In genomic region chr17:65173284-65173793, GRCh38 we compare ENCODE assay signal across 1 cellular context.
TF ChIP-seq lines count a peak whose summit lies in the region.

No MANE protein-coding gene starts in this region.

TF ChIP-seq in HepG2, 621 proteins besides CTCF, POLR2A, EP300 and RAD21 (continued from another document):
- TF ChIP-seq PAXIP1 (CRISPR knock-in tag; conservative IDR thresholded peaks at IDR 0.05) = no peak
- TF ChIP-seq ZNF816 (CRISPR knock-in tag; IDR thresholded peaks at IDR 0.05; ENCODE audit: borderline replicate concordance) = no peak
- TF ChIP-seq ZNF567 (CRISPR knock-in tag; IDR thresholded peaks at IDR 0.05; ENCODE audit: borderline replicate concordance) = no peak
- TF ChIP-seq PHF5A (CRISPR knock-in tag; IDR thresholded peaks at IDR 0.05; ENCODE audit: low read depth, unreplicated experiment) = no peak
